ENCODE assay signal across 8 cellular contexts in genomic region chrX:118254611-118255010, GRCh38.
DNase-seq lines count a peak whose midpoint lies in the region; ATAC-seq and TF ChIP-seq lines count a peak whose summit lies in the region.

No MANE protein-coding gene starts in this region.

- H2BK15ac ChIP-seq in IMR-90 (ENCODE audit: low read depth, low read length): no peak overlapping the region

- intact Hi-C loops in IMR-90 (cut with micrococcal nuclease): loop anchor here (1.0 to 2.0 kb wide), 2 partner anchors 257 to 1764 kb away; no protein-coding TSS in a partner anchor

- no peak overlapping the region for H2BK120ac ChIP-seq in IMR-90 (ENCODE audit: low read depth, low read length)

- peak; percentile 68 for TF ChIP-seq CTCF in IMR-90 (conservative IDR thresholded peaks at IDR 0.05; ENCODE audit: low read depth, low read length)

- H4K20me1 ChIP-seq in IMR-90 (ENCODE audit: insufficient read depth, low read length): no peaks in the 10 kb centered on the region

- H3K4me1 ChIP-seq in IMR-90 (ENCODE audit: control insufficient read depth, insufficient read depth, low read length): peaks cover 1% of the 10 kb centered on the region; the same call in 1 of the 2 replicates

- no peak overlapping the region for H3K4ac ChIP-seq in IMR-90 (ENCODE audit: low read depth, low read length)

- H3K18ac ChIP-seq in IMR-90 (ENCODE audit: low read depth, low read length): no peak overlapping the region

- H2AFZ ChIP-seq in IMR-90 (replicated peaks; ENCODE audit: low read length, poor library complexity): no peak overlapping the region

- no peak overlapping the region for H3K27ac Mint-ChIP-seq in immature natural killer cell

- no peaks in the 10 kb centered on the region for H3K9me3 ChIP-seq in IMR-90 (ENCODE audit: control insufficient read depth, insufficient read depth, low read length)

- H3K36me3 Mint-ChIP-seq in immature natural killer cell: no peaks in the 10 kb centered on the region

- DNase-seq in AML-193 (lab: John Stamatoyannopoulos, UW): peak; percentile 21 to 30
- peak; percentile 57 for DNase-seq in IMR-90
- peak; percentile 64 for DNase-seq in RKO (ENCODE audit: low spot score)
- peak; percentile 61 for DNase-seq in astrocyte of the hippocampus (ENCODE audit: low read depth, low spot score)
- peak; percentile 3 to 18 (median 9) for DNase-seq in immature natural killer cell
- peak; percentile 6 to 23 for DNase-seq in stimulated activated CD4-positive, alpha-beta T cell treated with anti-CD3 and anti-CD28 coated beads, Interleukin-1b, Interleukin-23, amount 100 ng/mL, for 4 hours (ENCODE audit: low read depth in 2 of 2)

- no peak overlapping the region for H3K9ac ChIP-seq in IMR-90 (ENCODE audit: low read depth, low read length)

- WGBS in IMR-90 (ENCODE audit: extremely low coverage in 2 of 2, insufficient read length in 1 of 2), 2 experiments: no CpG with 5 or more reads among the region's 2 CpGs

- H3K56ac ChIP-seq in IMR-90 (ENCODE audit: extremely low read depth, insufficient read depth, low read length): no peak overlapping the region

- no peak overlapping the region for H3K14ac ChIP-seq in IMR-90 (replicated peaks; ENCODE audit: low read depth, low read length)

- dilution Hi-C loops in IMR-90 (cut with HindIII; ENCODE audit: low sequenced_read_pairs, unreplicated experiment): no loop called here

- H3K27me3 ChIP-seq in IMR-90 (ENCODE audit: control insufficient read depth, insufficient read depth, low read length): peaks cover 7% of the 10 kb centered on the region; the same call in 1 of the 2 replicates

- H3K27me3 Mint-ChIP-seq in immature natural killer cell (ENCODE audit: low read depth in 3 of 3): peaks cover 0 to 2% (median 0%) of the 10 kb centered on the region in 3 donors

- no peak overlapping the region for H3K4me3 ChIP-seq in IMR-90 (ENCODE audit: insufficient read depth, low read depth, low read length)

- H3K4me3 Mint-ChIP-seq in immature natural killer cell: no peak overlapping the region

- POLR2A ChIA-PET in IMR-90 (lab: Charles Lee; ENCODE audit: unreplicated experiment): no interaction called here

- H3K9me3 Mint-ChIP-seq in immature natural killer cell: no peaks in the 10 kb centered on the region

- no TSS peak for BruUV-seq in IMR-90 (replicated peaks; lab: Mats Ljungman, UMichigan)

- no peak overlapping the region for H4K5ac ChIP-seq in IMR-90 (ENCODE audit: low read depth, low read length)

- in situ Hi-C loops in IMR-90 (cut with MboI; ENCODE audit: low sequenced_read_pairs): loop anchor here (10.0 kb wide), 1 partner anchor 260 kb away; no protein-coding TSS in a partner anchor

- no peak overlapping the region for H3K27ac ChIP-seq in IMR-90 (ENCODE audit: insufficient read depth, low read length)

- no peak overlapping the region for H4K91ac ChIP-seq in IMR-90 (ENCODE audit: insufficient read depth, low read depth, low read length)

- H3K79me1 ChIP-seq in IMR-90 (ENCODE audit: low read depth in 1 of 2, low read length in 2 of 2): no peaks in the 10 kb centered on the region

- TF ChIP-seq POLR2A in GM18505 (IDR thresholded peaks at IDR 0.05; ENCODE audit: borderline replicate concordance, extremely low read depth, insufficient read depth, insufficient read length): no peak
- TF ChIP-seq POLR2A in IMR-90 (IDR thresholded peaks at IDR 0.05; ENCODE audit: low read depth, low read length): no peak

- ATAC-seq in GM18505 (IDR thresholded peaks at IDR 0.05; ENCODE audit: unreplicated experiment) (peak; percentile 76), IMR-90 (ENCODE audit: low read depth) (peak; percentile 63), HG02840 (IDR thresholded peaks at IDR 0.05; ENCODE audit: low FRiP score, unreplicated experiment) (no peak)

- no peak overlapping the region for H2BK5ac ChIP-seq in IMR-90 (ENCODE audit: low read depth, low read length, poor library complexity, severe bottlenecking)

- no peaks in the 10 kb centered on the region for H3K36me3 ChIP-seq in IMR-90 (ENCODE audit: control insufficient read depth, insufficient read depth, low read length)

- CTCF ChIA-PET in IMR-90 (lab: Yijun Ruan, JAX): interaction anchor here (0.6 to 1.4 kb wide), 6 partner anchors 33 to 682 kb away, joined by 3 to 4 read pairs (median 3); no protein-coding TSS in a partner anchor

- H2AK5ac ChIP-seq in IMR-90 (ENCODE audit: low read depth, low read length): no peak overlapping the region

- H3K23ac ChIP-seq in IMR-90 (ENCODE audit: low read depth, low read length): no peak overlapping the region

- H2AK9ac ChIP-seq in IMR-90 (replicated peaks; ENCODE audit: low read depth, low read length, poor library complexity): no peak overlapping the region

- no peak overlapping the region for H2BK20ac ChIP-seq in IMR-90 (ENCODE audit: low read depth, low read length)

- H3K4me2 ChIP-seq in IMR-90 (ENCODE audit: low read depth, low read length): no peak overlapping the region

- TF ChIP-seq RAD21 in IMR-90 (IDR thresholded peaks at IDR 0.05; ENCODE audit: low read length): peak; percentile 76

- H3K9me1 ChIP-seq in IMR-90 (ENCODE audit: insufficient read depth, low read length): no peaks in the 10 kb centered on the region

- H3K4me1 Mint-ChIP-seq in immature natural killer cell: no peaks in the 10 kb centered on the region

- no peak overlapping the region for H4K8ac ChIP-seq in IMR-90 (ENCODE audit: low read depth in 2 of 2, low read length in 2 of 2)

TF ChIP-seq in IMR-90, 13 proteins besides CTCF, POLR2A, EP300 and RAD21:
- TF ChIP-seq MAZ (IDR thresholded peaks at IDR 0.05; ENCODE audit: borderline replicate concordance, low read depth, low read length): no peak
- TF ChIP-seq USF2 (IDR thresholded peaks at IDR 0.05; ENCODE audit: low read depth, low read length): no peak
- peak; percentile 66 for TF ChIP-seq SMC3 (IDR thresholded peaks at IDR 0.05; ENCODE audit: low read depth, low read length)
TF ChIP-seq in IMR-90: peak in this region for 1.

Comparison
In these comparisons a context has a peak if more than half of its experiments do, and no peak if none do; other contexts are left out.
1. DNase-seq: peak in every context shown above with its lines; median percentile 64 in RKO; 61 in astrocyte of the hippocampus; 57 in IMR-90; 26 in AML-193; 14 in stimulated activated CD4-positive, alpha-beta T cell treated with anti-CD3 and anti-CD28 coated beads, Interleukin-1b, Interleukin-23, amount 100 ng/mL, for 4 hours; 9 in immature natural killer cell.